Comparison of ENCODE assay signal across 8 cellular contexts in genomic region chrX:149540133-149540620, GRCh38. TPM values are rescaled to one million over a fixed set of nuclear protein-coding genes. Genes with fewer than 3 reads are reported as not detected.
DNase-seq lines count a peak whose midpoint lies in the region; ATAC-seq and TF ChIP-seq lines count a peak whose summit lies in the region.

No MANE protein-coding gene starts in this region.

- no peaks in the 10 kb centered on the region for H3K9me3 Mint-ChIP-seq in neural crest cell
- H3K9me3 Mint-ChIP-seq in stimulated activated naive CD8-positive, alpha-beta T cell treated with anti-CD3 and anti-CD28 coated beads, Interleukin-15, Interleukin-2, amounts not matched to agents 100 ng/mL and 50 ng/mL, for 24 hours: no peaks in the 10 kb centered on the region

- peak; percentile 17 for ATAC-seq in GM21526 (IDR thresholded peaks at IDR 0.05; ENCODE audit: low FRiP score, unreplicated experiment)

- H3K27me3 Mint-ChIP-seq in neural crest cell (ENCODE audit: low read depth): no peaks in the 10 kb centered on the region
- H3K27me3 Mint-ChIP-seq in stimulated activated naive CD8-positive, alpha-beta T cell treated with anti-CD3 and anti-CD28 coated beads, Interleukin-15, Interleukin-2, amounts not matched to agents 100 ng/mL and 50 ng/mL, for 24 hours: no peaks in the 10 kb centered on the region

- CTCF ChIA-PET in RWPE1 (lab: Yijun Ruan, JAX): no interaction called here

- H3K36me3 ChIP-seq in KOPT-K1 (ENCODE audit: insufficient read depth, low read length): no peaks in the 10 kb centered on the region; the same call in 1 of the 2 replicates

- H3K27ac Mint-ChIP-seq in neural crest cell (ENCODE audit: unreplicated experiment): peak overlapping the region; percentile 96
- peak overlapping the region; percentile 98 for H3K27ac Mint-ChIP-seq in stimulated activated naive CD8-positive, alpha-beta T cell treated with anti-CD3 and anti-CD28 coated beads, Interleukin-15, Interleukin-2, amounts not matched to agents 100 ng/mL and 50 ng/mL, for 24 hours

- DNase-seq in CD1c-positive myeloid dendritic cell (ENCODE audit: extremely low spot score) (peak; percentile 88), RWPE1 (ENCODE audit: low spot score) (peak; percentile 83), fibroblast of the conjunctiva (ENCODE audit: low read depth) (peak; percentile 83), neural crest cell (ENCODE audit: low read depth, low spot score) (peak; percentile 74)
- DNase-seq in activated effector memory CD4-positive, alpha-beta T cell treated with anti-CD3 and anti-CD28 coated beads, Interleukin-2, amount 50 U/mL, for 16 hours: peak; percentile 94

- TF ChIP-seq CTCF in RWPE1 (conservative IDR thresholded peaks at IDR 0.05; ENCODE audit: low read depth) (no peak), neural crest cell (conservative IDR thresholded peaks at IDR 0.05) (no peak)

- H3K4me3 Mint-ChIP-seq in neural crest cell: peak overlapping the region; percentile 97
- peak overlapping the region; percentile 83 for H3K4me3 Mint-ChIP-seq in stimulated activated naive CD8-positive, alpha-beta T cell treated with anti-CD3 and anti-CD28 coated beads, Interleukin-15, Interleukin-2, amounts not matched to agents 100 ng/mL and 50 ng/mL, for 24 hours

- H3K27ac ChIP-seq in KOPT-K1 (ENCODE audit: low read depth, low read length, poor library complexity, severe bottlenecking) (peak overlapping the region; percentile 79), RWPE1 (peak overlapping the region; percentile 89)

- no peaks in the 10 kb centered on the region for H3K36me3 Mint-ChIP-seq in neural crest cell (ENCODE audit: low read depth)
- H3K36me3 Mint-ChIP-seq in stimulated activated naive CD8-positive, alpha-beta T cell treated with anti-CD3 and anti-CD28 coated beads, Interleukin-15, Interleukin-2, amounts not matched to agents 100 ng/mL and 50 ng/mL, for 24 hours (ENCODE audit: low read depth): no peaks in the 10 kb centered on the region

- no peaks in the 10 kb centered on the region for H3K9me3 ChIP-seq in KOPT-K1 (ENCODE audit: insufficient read depth, low read length, poor library complexity, severe bottlenecking)

- POLR2A ChIA-PET in RWPE1 (lab: Yijun Ruan, JAX; ENCODE audit: low non-redundant PET): interaction anchor here (1.3 kb wide), 1 partner anchor 35 kb away, joined by 5 read pairs; the partner anchor contains the start of gene IDS

- peaks cover 7% of the 10 kb centered on the region for H3K4me1 Mint-ChIP-seq in neural crest cell
- H3K4me1 Mint-ChIP-seq in stimulated activated naive CD8-positive, alpha-beta T cell treated with anti-CD3 and anti-CD28 coated beads, Interleukin-15, Interleukin-2, amounts not matched to agents 100 ng/mL and 50 ng/mL, for 24 hours (ENCODE audit: low read depth): peaks cover 3% of the 10 kb centered on the region

RNA-seq across cellular contexts. Expression of gene EOLA1, which starts 0.6 kb away (rescaled TPM):
- total RNA-seq in neural crest cell: 14.5 and 14.6 TPM in 2 replicates

RNA-seq across cellular contexts. Expression of gene HSFX3, which starts 9.5 kb away (rescaled TPM):
- total RNA-seq in neural crest cell: not detected in 2 replicates

RNA-seq across cellular contexts. Expression of gene IDS, which starts 35.1 kb away (rescaled TPM):
- 25.3 and 28.6 TPM in 2 replicates for total RNA-seq in neural crest cell

RNA-seq across cellular contexts. Expression of gene MAGEA9B, which starts 47.1 kb away (rescaled TPM):
- not detected in 2 replicates for total RNA-seq in neural crest cell

RNA-seq across cellular contexts. Expression of gene HSFX2, which starts 54.9 kb away (rescaled TPM):
- total RNA-seq in neural crest cell: not detected in 2 replicates

Comparison
In these comparisons a context has a peak if more than half of its experiments do, and no peak if none do; other contexts are left out.
1. Peak in every context shown above with its lines: DNase-seq, ATAC-seq and H3K27ac ChIP-seq.